Comparison of ENCODE assay signal across 1 cellular context in the genomic region with DNA sequence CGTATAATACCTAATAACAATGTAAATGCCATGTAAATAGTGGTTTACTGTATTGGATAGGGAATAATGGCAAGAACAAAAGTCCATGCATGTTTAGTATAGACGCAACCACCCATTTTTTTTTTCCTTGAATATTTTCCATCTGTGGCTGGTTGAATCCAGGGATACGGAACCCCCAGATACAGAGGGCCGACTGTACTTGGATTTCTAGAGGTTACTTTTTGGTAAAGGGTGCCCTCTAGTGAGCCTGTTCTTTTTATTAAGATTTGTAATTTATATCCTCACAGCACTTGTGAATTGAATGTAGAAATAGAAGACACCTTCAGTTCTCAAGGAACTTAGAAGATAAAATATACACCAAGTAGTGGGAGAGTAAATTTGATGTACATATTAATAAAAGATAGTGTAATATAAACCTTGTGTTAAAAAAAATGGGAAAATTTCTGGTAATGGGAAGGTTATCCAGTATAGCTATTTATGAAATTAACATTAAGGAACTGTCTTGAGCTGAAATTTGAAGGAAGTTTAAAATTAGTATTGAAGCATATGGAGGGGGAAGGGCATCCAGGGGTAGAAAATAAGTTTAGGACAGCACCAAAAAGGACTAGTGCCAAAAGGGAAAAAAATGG.
TF ChIP-seq lines count a peak whose summit lies in the region.

No MANE protein-coding gene starts in this region.

TF ChIP-seq in GM23338, 12 proteins besides CTCF, POLR2A, EP300 and RAD21 (continued from another document):
- TF ChIP-seq, protein P1, sequence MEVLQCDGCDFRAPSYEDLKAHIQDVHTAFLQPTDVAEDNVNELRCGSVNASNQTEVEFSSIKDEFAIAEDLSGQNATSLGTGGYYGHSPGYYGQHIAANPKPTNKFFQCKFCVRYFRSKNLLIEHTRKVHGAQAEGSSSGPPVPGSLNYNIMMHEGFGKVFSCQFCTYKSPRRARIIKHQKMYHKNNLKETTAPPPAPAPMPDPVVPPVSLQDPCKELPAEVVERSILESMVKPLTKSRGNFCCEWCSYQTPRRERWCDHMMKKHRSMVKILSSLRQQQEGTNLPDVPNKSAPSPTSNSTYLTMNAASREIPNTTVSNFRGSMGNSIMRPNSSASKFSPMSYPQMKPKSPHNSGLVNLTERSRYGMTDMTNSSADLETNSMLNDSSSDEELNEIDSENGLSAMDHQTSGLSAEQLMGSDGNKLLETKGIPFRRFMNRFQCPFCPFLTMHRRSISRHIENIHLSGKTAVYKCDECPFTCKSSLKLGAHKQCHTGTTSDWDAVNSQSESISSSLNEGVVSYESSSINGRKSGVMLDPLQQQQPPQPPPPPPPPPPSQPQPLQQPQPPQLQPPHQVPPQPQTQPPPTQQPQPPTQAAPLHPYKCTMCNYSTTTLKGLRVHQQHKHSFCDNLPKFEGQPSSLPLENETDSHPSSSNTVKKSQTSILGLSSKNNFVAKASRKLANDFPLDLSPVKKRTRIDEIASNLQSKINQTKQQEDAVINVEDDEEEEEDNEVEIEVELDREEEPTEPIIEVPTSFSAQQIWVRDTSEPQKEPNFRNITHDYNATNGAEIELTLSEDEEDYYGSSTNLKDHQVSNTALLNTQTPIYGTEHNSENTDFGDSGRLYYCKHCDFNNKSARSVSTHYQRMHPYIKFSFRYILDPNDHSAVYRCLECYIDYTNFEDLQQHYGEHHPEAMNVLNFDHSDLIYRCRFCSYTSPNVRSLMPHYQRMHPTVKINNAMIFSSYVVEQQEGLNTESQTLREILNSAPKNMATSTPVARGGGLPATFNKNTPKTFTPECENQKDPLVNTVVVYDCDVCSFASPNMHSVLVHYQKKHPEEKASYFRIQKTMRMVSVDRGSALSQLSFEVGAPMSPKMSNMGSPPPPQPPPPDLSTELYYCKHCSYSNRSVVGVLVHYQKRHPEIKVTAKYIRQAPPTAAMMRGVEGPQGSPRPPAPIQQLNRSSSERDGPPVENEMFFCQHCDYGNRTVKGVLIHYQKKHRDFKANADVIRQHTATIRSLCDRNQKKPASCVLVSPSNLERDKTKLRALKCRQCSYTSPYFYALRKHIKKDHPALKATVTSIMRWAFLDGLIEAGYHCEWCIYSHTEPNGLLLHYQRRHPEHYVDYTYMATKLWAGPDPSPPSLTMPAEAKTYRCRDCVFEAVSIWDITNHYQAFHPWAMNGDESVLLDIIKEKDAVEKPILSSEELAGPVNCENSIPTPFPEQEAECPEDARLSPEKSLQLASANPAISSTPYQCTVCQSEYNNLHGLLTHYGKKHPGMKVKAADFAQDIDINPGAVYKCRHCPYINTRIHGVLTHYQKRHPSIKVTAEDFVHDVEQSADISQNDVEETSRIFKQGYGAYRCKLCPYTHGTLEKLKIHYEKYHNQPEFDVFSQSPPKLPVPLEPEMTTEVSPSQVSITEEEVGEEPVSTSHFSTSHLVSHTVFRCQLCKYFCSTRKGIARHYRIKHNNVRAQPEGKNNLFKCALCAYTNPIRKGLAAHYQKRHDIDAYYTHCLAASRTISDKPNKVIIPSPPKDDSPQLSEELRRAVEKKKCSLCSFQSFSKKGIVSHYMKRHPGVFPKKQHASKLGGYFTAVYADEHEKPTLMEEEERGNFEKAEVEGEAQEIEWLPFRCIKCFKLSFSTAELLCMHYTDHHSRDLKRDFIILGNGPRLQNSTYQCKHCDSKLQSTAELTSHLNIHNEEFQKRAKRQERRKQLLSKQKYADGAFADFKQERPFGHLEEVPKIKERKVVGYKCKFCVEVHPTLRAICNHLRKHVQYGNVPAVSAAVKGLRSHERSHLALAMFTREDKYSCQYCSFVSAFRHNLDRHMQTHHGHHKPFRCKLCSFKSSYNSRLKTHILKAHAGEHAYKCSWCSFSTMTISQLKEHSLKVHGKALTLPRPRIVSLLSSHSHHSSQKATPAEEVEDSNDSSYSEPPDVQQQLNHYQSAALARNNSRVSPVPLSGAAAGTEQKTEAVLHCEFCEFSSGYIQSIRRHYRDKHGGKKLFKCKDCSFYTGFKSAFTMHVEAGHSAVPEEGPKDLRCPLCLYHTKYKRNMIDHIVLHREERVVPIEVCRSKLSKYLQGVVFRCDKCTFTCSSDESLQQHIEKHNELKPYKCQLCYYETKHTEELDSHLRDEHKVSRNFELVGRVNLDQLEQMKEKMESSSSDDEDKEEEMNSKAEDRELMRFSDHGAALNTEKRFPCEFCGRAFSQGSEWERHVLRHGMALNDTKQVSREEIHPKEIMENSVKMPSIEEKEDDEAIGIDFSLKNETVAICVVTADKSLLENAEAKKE (CRISPR knock-in tag; IDR thresholded peaks at IDR 0.05): no peak
